11 cellular contexts compared by ENCODE assay signal in genomic region chr2:147636238-147636887, GRCh38.
DNase-seq lines count a peak whose midpoint lies in the region; ATAC-seq and TF ChIP-seq lines count a peak whose summit lies in the region.
"Had no signal": no experiment of that assay in that cellular context is flagged by ENCODE, and none has a peak within 500 bp of the region (broad histone marks: within the 10 kb centered on the region; RNA-seq: fewer than 3 reads in every experiment).

No MANE protein-coding gene starts in this region.

- H3K27ac Mint-ChIP-seq in MCF 10A (ENCODE audit: low read depth, unreplicated experiment) = no peak overlapping the region

- no peaks in the 10 kb centered on the region for H3K36me3 Mint-ChIP-seq in MCF 10A (ENCODE audit: insufficient read depth, unreplicated experiment)

- TF ChIP-seq EP300 in transverse colon (IDR thresholded peaks at IDR 0.05; ENCODE audit: low read depth) = no peak

- H3K4me3 Mint-ChIP-seq in MCF 10A (ENCODE audit: unreplicated experiment) = peak overlapping the region; percentile 24

- H3K9me3 Mint-ChIP-seq in MCF 10A (ENCODE audit: unreplicated experiment) = no peaks in the 10 kb centered on the region

- H3K4me1 ChIP-seq in breast epithelium = no peaks in the 10 kb centered on the region
- peaks cover 12 to 32% (median 16%) of the 10 kb centered on the region in 4 donors for H3K4me1 ChIP-seq in transverse colon

- H3K27ac ChIP-seq in breast epithelium (peak overlapping the region in 1 of 2 donors; percentile 16), transverse colon (peak overlapping the region; percentile 2 to 47 (median 12))

- peaks cover 13% of the 10 kb centered on the region for H3K4me1 Mint-ChIP-seq in MCF 10A (ENCODE audit: insufficient read depth, unreplicated experiment)

- TF ChIP-seq CTCF in MCF 10A (IDR thresholded peaks at IDR 0.05; ENCODE audit: unreplicated experiment) (no peak), breast epithelium (IDR thresholded peaks at IDR 0.05) (no peak), transverse colon (IDR thresholded peaks at IDR 0.05) (no peak)

- 44 to 45% methylated on average over 7 to 9 of the region's 9 CpGs for WGBS in transverse colon (ENCODE audit: low coverage in 1 of 2), 2 donors

- ATAC-seq in left cardiac atrium (peak; percentile 70 to 81), GM18858 (IDR thresholded peaks at IDR 0.05; ENCODE audit: unreplicated experiment) (no peak), HG02763 (IDR thresholded peaks at IDR 0.05; ENCODE audit: unreplicated experiment) (no peak)

- CTCF ChIA-PET in MCF 10A (lab: Yijun Ruan, JAX) = no interaction called here

- H3K4me3 ChIP-seq in breast epithelium (no peak overlapping the region), transverse colon (no peak overlapping the region)

- H3K27me3 ChIP-seq in breast epithelium = no peaks in the 10 kb centered on the region
- H3K27me3 ChIP-seq in transverse colon = no peaks in the 10 kb centered on the region

- H3K9me3 ChIP-seq in breast epithelium (no peaks in the 10 kb centered on the region), transverse colon (no peaks in the 10 kb centered on the region)

- DNase-seq in MCF 10A (ENCODE audit: unreplicated experiment) (peak; percentile 49), breast epithelium (ENCODE audit: low spot score in 2 of 2) (no peak), SKM-1 (lab: John Stamatoyannopoulos, UW; ENCODE audit: unreplicated experiment) (peak; percentile 4), left cardiac atrium (no peak), transverse colon (no peak)
- no peak for DNase-seq in effector CD8-positive, alpha-beta T cell (lab: John Stamatoyannopoulos, UW)
- DNase-seq: activated T-cell treated with anti-CD3 and anti-CD28 coated beads, Interleukin-2, amount 50 U/mL, for 48 hours; NCI-H2081; stimulated activated naive CD4-positive, alpha-beta T cell treated with Interleukin-2 at 50 U/mL for 16 hours had no signal

- no peak for TF ChIP-seq POLR2A in breast epithelium (IDR thresholded peaks at IDR 0.05)
- no peak for TF ChIP-seq POLR2A in transverse colon (IDR thresholded peaks at IDR 0.05)

- intact Hi-C loops in MCF 10A (cut with micrococcal nuclease) = no loop called here
- intact Hi-C loops in breast epithelium (cut with DNase I; ENCODE audit: low total_unique reads) = no loop called here
- intact Hi-C loops in left cardiac atrium (cut with DNase I) = no loop called here
- intact Hi-C loops in transverse colon (cut with DNase I; ENCODE audit: low total_unique reads) = loop anchor here (5.0 kb wide), 1 partner anchor 1264 kb away; no protein-coding TSS in a partner anchor

- no peaks in the 10 kb centered on the region for H3K27me3 Mint-ChIP-seq in MCF 10A (ENCODE audit: insufficient read depth, unreplicated experiment)

- no TSS peak for BruUV-seq in MCF 10A (replicated peaks; lab: Mats Ljungman, UMichigan)

- H3K36me3 ChIP-seq in breast epithelium = no peaks in the 10 kb centered on the region
- H3K36me3 ChIP-seq in transverse colon = no peaks in the 10 kb centered on the region

- in situ Hi-C loops in transverse colon (cut with MboI; ENCODE audit: low pct_ligation_motif_present in 1 of 4, low pct_unique_long_range_greater_than_20kb in 1 of 4, low sequenced_read_pairs in 3 of 4) = loop anchor here in 1 of 4 donors (25.0 kb wide), 1 partner anchor 899 kb away; no protein-coding TSS in a partner anchor

- POLR2A ChIA-PET in MCF 10A (lab: Yijun Ruan, JAX) = interaction anchor here (0.6 to 1.2 kb wide), 5 partner anchors 12 to 207 kb away, joined by 3 read pairs; no protein-coding TSS in a partner anchor

Comparison
In these comparisons a context has a peak if more than half of its experiments do, and no peak if none do; other contexts are left out.
1. DNase-seq: peak in MCF 10A (single experiment) and SKM-1 (single experiment); none in breast epithelium (0 of 2), left cardiac atrium (single experiment), transverse colon (single experiment) and effector CD8-positive, alpha-beta T cell (single experiment).
2. ATAC-seq: peak in left cardiac atrium (2 of 2); none in GM18858 (single experiment) and HG02763 (single experiment).